ENCODE assay signal across 8 cellular contexts in the genomic region with DNA sequence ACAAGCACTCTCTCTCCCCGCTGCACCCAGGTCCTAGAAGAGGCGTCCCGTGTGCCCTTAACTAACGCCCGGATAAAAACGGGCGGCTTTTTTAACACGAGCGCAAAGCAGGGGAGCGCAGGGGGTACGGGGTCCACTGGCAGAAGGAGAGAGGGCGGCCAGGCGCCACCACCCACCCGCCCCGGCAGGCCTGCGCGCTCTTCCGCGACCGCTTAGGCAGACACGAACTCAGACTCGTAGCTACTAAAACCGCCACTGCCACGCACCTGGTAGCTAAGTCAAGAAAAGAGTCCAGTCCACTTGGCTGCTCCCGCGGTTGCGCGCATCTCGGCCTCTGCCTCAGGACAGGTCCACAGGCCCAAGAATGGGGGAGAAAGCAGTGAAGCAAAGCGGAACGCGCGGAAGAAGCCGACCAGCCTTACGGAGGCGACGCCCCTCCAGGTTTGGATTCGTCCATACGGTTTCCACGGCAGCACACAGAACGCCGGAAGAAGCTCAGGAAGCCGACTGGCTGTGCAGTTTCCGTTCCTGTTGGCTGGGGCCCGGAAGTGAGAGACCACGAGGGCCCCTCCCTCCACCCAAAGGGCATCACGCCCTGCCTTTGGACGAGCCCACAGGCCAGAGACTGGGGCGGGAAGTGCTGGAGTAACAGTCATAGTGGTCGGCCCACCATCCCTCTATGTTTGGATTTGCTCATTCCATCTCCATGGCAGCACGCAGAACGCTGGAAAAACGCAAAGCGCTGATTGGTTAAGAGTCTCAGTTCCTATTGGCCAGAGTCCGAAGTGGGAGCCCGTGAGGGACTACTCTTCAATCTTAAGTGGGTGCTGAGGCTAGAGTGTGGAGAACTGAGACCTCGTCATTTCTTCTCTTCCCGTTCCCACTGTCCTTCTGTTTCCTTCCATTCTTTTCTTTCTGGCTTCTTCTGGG. TPM values are rescaled to one million over a fixed set of nuclear protein-coding genes. Genes with fewer than 3 reads are reported as not detected.
A peak's percentile ranks its signal among the peaks of the same experiment; 100 is the strongest.
DNase-seq lines count a peak whose midpoint lies in the region; ATAC-seq and TF ChIP-seq lines count a peak whose summit lies in the region.

ULK4 (minus strand) TSS at position 354 of the 930 bp plus-strand sequence. CDS start 7,344 bp downstream, outside the sequence.

- H3K4me1 ChIP-seq in rectal smooth muscle tissue (ENCODE audit: control insufficient read depth, insufficient read depth, low read length): peaks cover 5% of the 10 kb centered on the region
- H3K4me1 ChIP-seq in aorta (ENCODE audit: control insufficient read depth in 1 of 2, insufficient read depth in 2 of 2, low read length in 2 of 2): no peaks in the 10 kb centered on the region

- H3K4me3 ChIP-seq in astrocyte of the cerebellum (ENCODE audit: low read depth, low read length) (peak within 1 kb of the TSS; percentile 94), rectal smooth muscle tissue (ENCODE audit: low read length) (peak within 1 kb of the TSS; percentile 90), aorta (ENCODE audit: low read length in 2 of 2) (peak within 1 kb of the TSS; percentile 65 to 66)

- H3K9me3 ChIP-seq in aorta (ENCODE audit: control insufficient read depth, low read length): no peaks in the 10 kb centered on the region

- H3K27me3 ChIP-seq in rectal smooth muscle tissue (ENCODE audit: control insufficient read depth, insufficient read depth, low read length): no peaks in the 10 kb centered on the region
- no peaks in the 10 kb centered on the region for H3K27me3 ChIP-seq in aorta (ENCODE audit: control insufficient read depth in 1 of 2, insufficient read depth in 2 of 2, low read length in 1 of 2)

- in situ Hi-C loops in astrocyte of the cerebellum (cut with HindIII; ENCODE audit: low sequenced_read_pairs): no loop called here

- DNase-seq in NCI-H1930 (lab: John Stamatoyannopoulos, UW) (peak; percentile 93 to 98), T-helper 22 cell (ENCODE audit: low read depth) (peak; percentile 92), astrocyte of the cerebellum (ENCODE audit: low read depth) (peak; percentile 99), hepatic stellate cell (ENCODE audit: low spot score) (peak; percentile 92), aorta (peak; percentile 98 to 99)

- no peaks in the 10 kb centered on the region for H3K36me3 ChIP-seq in rectal smooth muscle tissue (ENCODE audit: control insufficient read depth, insufficient read depth, low read length)
- H3K36me3 ChIP-seq in aorta (ENCODE audit: control insufficient read depth in 1 of 2, insufficient read depth in 2 of 2, low read length in 1 of 2): no peaks in the 10 kb centered on the region

- 0% methylated on average over 58 of the region's 58 CpGs for WGBS in aorta, 2 donors

- peak within 1 kb of the TSS; percentile 68 for H3K27ac ChIP-seq in rectal smooth muscle tissue (ENCODE audit: low read depth, low read length)
- peak within 1 kb of the TSS; percentile 20 to 91 for H3K27ac ChIP-seq in aorta (ENCODE audit: low read depth in 1 of 2, low read length in 2 of 2)

- intact Hi-C loops in aorta (cut with DNase I): loop anchor here (2.0 to 5.0 kb wide), 3 partner anchors 50 to 139 kb away; no protein-coding TSS in a partner anchor

- no peak within 1 kb of the TSS for H3K9ac ChIP-seq in rectal smooth muscle tissue (ENCODE audit: low read length)

- no peak for TF ChIP-seq CTCF in astrocyte of the cerebellum (IDR thresholded peaks at IDR 0.05; ENCODE audit: low read depth, low read length, missing control alignments)

- ATAC-seq in GM18502 (IDR thresholded peaks at IDR 0.05; ENCODE audit: poor library complexity, unreplicated experiment) (peak; percentile 94), HG02970 (IDR thresholded peaks at IDR 0.05; ENCODE audit: low FRiP score, unreplicated experiment) (peak; percentile 93), aorta (ENCODE audit: low FRiP score) (peak; percentile 98)

RNA-seq across cellular contexts. Expression of gene ULK4, which starts in this region (rescaled TPM):
- total RNA-seq in aorta: 10 to 100 TPM; 10.1 to 15.2 TPM
- 1 to 10 TPM; 1.1 to 4.8 TPM for polyA plus RNA-seq in aorta

Comparison
In these comparisons a context has a peak if more than half of its experiments do, and no peak if none do; other contexts are left out.
1. Peak in every context shown above with its lines: DNase-seq, ATAC-seq, H3K4me3 ChIP-seq and H3K27ac ChIP-seq.